ENCODE assay signal across 26 cellular contexts in genomic region chr12:145369-145960, GRCh38.
DNase-seq lines count a peak whose midpoint lies in the region; ATAC-seq, FAIRE-seq and TF ChIP-seq lines count a peak whose summit lies in the region.
"Had no signal": no experiment of that assay in that cellular context is flagged by ENCODE, and none has a peak within 500 bp of the region (broad histone marks: within the 10 kb centered on the region; RNA-seq: fewer than 3 reads in every experiment).

No MANE protein-coding gene starts in this region.

- intact Hi-C loops in Caco-2 (cut with micrococcal nuclease; ENCODE audit: unreplicated experiment) = no loop called here

- no peak overlapping the region for H3K9ac ChIP-seq in neural progenitor cell

- H3K9me3 ChIP-seq in Caco-2 = no peaks in the 10 kb centered on the region
- H3K9me3 ChIP-seq in neural progenitor cell (ENCODE audit: low read depth) = no peaks in the 10 kb centered on the region
- H3K9me3 ChIP-seq: HAP-1, MG63 had no signal

- H3K9me3 Mint-ChIP-seq in Caco-2 (ENCODE audit: unreplicated experiment) (no peaks in the 10 kb centered on the region), neural progenitor cell (no peaks in the 10 kb centered on the region)
- H3K9me3 Mint-ChIP-seq: activated CD8-positive, alpha-beta T cell treated with anti-CD3 and anti-CD28 coated beads for 36 hours; activated T-helper 2 cell treated with anti-CD3 and anti-CD28 coated beads, Interferon-gamma antibody, Interleukin-2, Interleukin-4, amounts not matched to agents 10 μg/mL and 5 μg/mL and 100 μg/mL, durations not matched to agents 14 hours and 24 hours and 36 hours; naive thymus-derived CD8-positive, alpha-beta T cell; stimulated activated effector memory CD8-positive, alpha-beta T cell treated with anti-CD3 and anti-CD28 coated beads, Interleukin-12 subunit alpha, Interleukin-12 subunit beta, amount 100 ng/mL, for 72 hours had no signal

- H3K27ac ChIP-seq in neural progenitor cell = no peak overlapping the region

- CTCF ChIA-PET in Caco-2 (lab: Charles Lee) = interaction anchor here (1.1 to 1.3 kb wide), 2 partner anchors 24 to 74 kb away, joined by 3 read pairs; no protein-coding TSS in a partner anchor

- H3K4me3 ChIP-seq in Caco-2 (ENCODE audit: low read depth, low read length) (no peak overlapping the region), bronchial epithelial cell (ENCODE audit: low read depth, low read length) (no peak overlapping the region), neural progenitor cell (no peak overlapping the region)
- H3K4me3 ChIP-seq: dorsolateral prefrontal cortex, HAP-1, MG63 had no signal

- no peaks in the 10 kb centered on the region for H3K36me3 ChIP-seq in Caco-2 (ENCODE audit: control insufficient read depth, insufficient read depth, low read length)
- H3K36me3 ChIP-seq in bronchial epithelial cell (ENCODE audit: control insufficient read depth, insufficient read depth, low read length) = no peaks in the 10 kb centered on the region
- H3K36me3 ChIP-seq in neural progenitor cell = no peaks in the 10 kb centered on the region
- H3K36me3 ChIP-seq: HAP-1, MG63 had no signal

- H3K79me2 ChIP-seq in neural progenitor cell (ENCODE audit: low read depth) = no peaks in the 10 kb centered on the region

- H3K36me3 Mint-ChIP-seq in Caco-2 (ENCODE audit: insufficient read depth, unreplicated experiment) (no peaks in the 10 kb centered on the region), neural progenitor cell (no peaks in the 10 kb centered on the region)
- H3K36me3 Mint-ChIP-seq: naive thymus-derived CD8-positive, alpha-beta T cell; stimulated activated effector memory CD8-positive, alpha-beta T cell treated with anti-CD3 and anti-CD28 coated beads, Interleukin-12 subunit alpha, Interleukin-12 subunit beta, amount 100 ng/mL, for 72 hours had no signal

- DNase-seq in Caco-2 = no peak
- DNase-seq in bronchial epithelial cell (ENCODE audit: low read depth) = peak; percentile 58
- DNase-seq in kidney tubule cell (ENCODE audit: low spot score) = peak; percentile 50
- DNase-seq in neural progenitor cell (ENCODE audit: low spot score) = no peak
- no peak for DNase-seq in NCI-H2196 (lab: John Stamatoyannopoulos, UW; ENCODE audit: unreplicated experiment)
- DNase-seq in RCC 7860 (ENCODE audit: low spot score) = no peak
- no peak for DNase-seq in NCI-H187 (lab: John Stamatoyannopoulos, UW)
- DNase-seq: ACHN; activated CD4-positive, CD25-positive, alpha-beta regulatory T cell treated with anti-CD3 and anti-CD28 coated beads, Interleukin-2, amount 50 U/mL, for 72 hours; activated CD8-positive, alpha-beta T cell treated with anti-CD3 and anti-CD28 coated beads for 36 hours; cerebellar nuclear complex; dorsolateral prefrontal cortex; kidney glomerular epithelial cell; MG63; midbrain; naive thymus-derived CD8-positive, alpha-beta T cell; NCI-H1105 treated with DMSO at 0.1 percent for 48 hours; stimulated activated CD4-positive, alpha-beta T cell treated with anti-CD3 and anti-CD28 coated beads, Interleukin-12 subunit alpha, Interleukin-12 subunit beta, amount 100 ng/mL, for 4 hours; stimulated activated CD4-positive, alpha-beta T cell treated with anti-CD3 and anti-CD28 coated beads, Interleukin-4, amount 100 ng/mL, for 24 hours; T-helper 1 cell had no signal

- FAIRE-seq in bronchial epithelial cell (lab: Jason Lieb, UNC) (no peak), RCC 7860 (lab: Jason Lieb, UNC) (no peak)
- FAIRE-seq: G401.6, TTC549 had no signal

- no peak for ATAC-seq in HG03175 (IDR thresholded peaks at IDR 0.05; ENCODE audit: unreplicated experiment)
- ATAC-seq: activated CD8-positive, alpha-beta T cell treated with anti-CD3 and anti-CD28 coated beads for 36 hours; naive thymus-derived CD8-positive, alpha-beta T cell; stimulated activated effector memory CD8-positive, alpha-beta T cell treated with anti-CD3 and anti-CD28 coated beads, Interleukin-12 subunit alpha, Interleukin-12 subunit beta, amount 100 ng/mL, for 72 hours had no signal

- H3K27me3 ChIP-seq in Caco-2 (replicated peaks; ENCODE audit: control insufficient read depth, insufficient read depth, low read length) = no peaks in the 10 kb centered on the region
- H3K27me3 ChIP-seq in bronchial epithelial cell (ENCODE audit: control insufficient read depth, insufficient read depth, low read length) = peaks cover 4% of the 10 kb centered on the region
- H3K27me3 ChIP-seq in neural progenitor cell = peaks cover 15% of the 10 kb centered on the region
- H3K27me3 ChIP-seq: MG63 had no signal

- no peaks in the 10 kb centered on the region for H4K20me1 ChIP-seq in neural progenitor cell (ENCODE audit: low read depth)

- POLR2A ChIA-PET in Caco-2 (lab: Charles Lee) = no interaction called here

- H3K27ac Mint-ChIP-seq in Caco-2 (ENCODE audit: unreplicated experiment) (peak overlapping the region; percentile 82), neural progenitor cell (peak overlapping the region; percentile 68)
- H3K27ac Mint-ChIP-seq: activated CD8-positive, alpha-beta T cell treated with anti-CD3 and anti-CD28 coated beads for 36 hours; activated T-helper 2 cell treated with anti-CD3 and anti-CD28 coated beads, Interferon-gamma antibody, Interleukin-2, Interleukin-4, amounts not matched to agents 10 μg/mL and 5 μg/mL and 100 μg/mL, durations not matched to agents 14 hours and 24 hours and 36 hours; stimulated activated effector memory CD8-positive, alpha-beta T cell treated with anti-CD3 and anti-CD28 coated beads, Interleukin-12 subunit alpha, Interleukin-12 subunit beta, amount 100 ng/mL, for 72 hours had no signal

- no peak overlapping the region for H2AFZ ChIP-seq in neural progenitor cell (replicated peaks)

- peaks cover 49% of the 10 kb centered on the region for H3K4me1 Mint-ChIP-seq in Caco-2 (ENCODE audit: low read depth, unreplicated experiment)
- peaks cover 46% of the 10 kb centered on the region for H3K4me1 Mint-ChIP-seq in neural progenitor cell

- BruUV-seq in Caco-2 (replicated peaks; lab: Mats Ljungman, UMichigan) = no TSS peak

- TF ChIP-seq CTCF in Caco-2 (IDR thresholded peaks at IDR 0.05; ENCODE audit: insufficient read depth in 1 of 2, low read depth in 1 of 2, low read length in 1 of 2, severe bottlenecking in 1 of 2, unreplicated experiment in 1 of 2) (no peak), bronchial epithelial cell (IDR thresholded peaks at IDR 0.05; ENCODE audit: insufficient read depth, low read length, severe bottlenecking) (no peak), neural progenitor cell (IDR thresholded peaks at IDR 0.05) (no peak)

- H3K4me2 ChIP-seq in neural progenitor cell = no peak overlapping the region

- H3K4me1 ChIP-seq in Caco-2 = peaks cover 47% of the 10 kb centered on the region
- H3K4me1 ChIP-seq in neural progenitor cell = peaks cover 45% of the 10 kb centered on the region
- H3K4me1 ChIP-seq: HAP-1 had no signal

- peaks cover 9% of the 10 kb centered on the region for H3F3A ChIP-seq in neural progenitor cell (ENCODE audit: low read depth)

- H3K4me3 Mint-ChIP-seq in Caco-2 (ENCODE audit: unreplicated experiment) (no peak overlapping the region), neural progenitor cell (no peak overlapping the region)
- H3K4me3 Mint-ChIP-seq: activated CD8-positive, alpha-beta T cell treated with anti-CD3 and anti-CD28 coated beads for 36 hours; naive thymus-derived CD8-positive, alpha-beta T cell; stimulated activated effector memory CD8-positive, alpha-beta T cell treated with anti-CD3 and anti-CD28 coated beads, Interleukin-12 subunit alpha, Interleukin-12 subunit beta, amount 100 ng/mL, for 72 hours had no signal

- H3K27me3 Mint-ChIP-seq in Caco-2 (ENCODE audit: insufficient read depth, unreplicated experiment) (no peaks in the 10 kb centered on the region), neural progenitor cell (ENCODE audit: insufficient read depth, low read depth) (peaks cover 16% of the 10 kb centered on the region)
- H3K27me3 Mint-ChIP-seq: activated CD8-positive, alpha-beta T cell treated with anti-CD3 and anti-CD28 coated beads for 36 hours had no signal

Comparison
In these comparisons a context has a peak if more than half of its experiments do, and no peak if none do; other contexts are left out.
1. DNase-seq: peak in bronchial epithelial cell (single experiment) and kidney tubule cell (single experiment); none in Caco-2 (0 of 2), neural progenitor cell (single experiment), NCI-H2196 (single experiment), RCC 7860 (single experiment) and NCI-H187 (0 of 2).